Comparison of ENCODE assay signal across 21 cellular contexts in the genomic region with DNA sequence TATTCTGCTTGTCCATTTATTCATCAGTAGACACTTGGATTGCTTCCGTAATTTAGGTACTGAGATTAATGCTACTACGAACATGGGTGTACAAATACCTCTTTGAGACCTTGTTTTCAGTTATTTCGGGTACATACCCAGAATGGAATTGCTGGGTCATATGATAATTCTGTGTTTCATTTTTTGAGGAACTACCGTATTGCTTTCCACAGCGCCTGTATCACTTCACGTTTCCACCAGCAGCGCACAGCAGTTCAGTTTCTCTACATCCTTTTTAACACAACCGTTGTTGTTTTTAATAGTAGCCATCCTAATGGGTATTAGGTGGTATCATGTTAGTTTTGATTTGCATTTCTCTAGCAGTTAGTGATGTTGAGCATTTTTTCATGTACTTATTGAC. TPM values are rescaled to one million over a fixed set of nuclear protein-coding genes. Genes with fewer than 3 reads are reported as not detected.
DNase-seq lines count a peak whose midpoint lies in the region; ATAC-seq and TF ChIP-seq lines count a peak whose summit lies in the region.
"Had no signal": no experiment of that assay in that cellular context is flagged by ENCODE, and none has a peak within 500 bp of the region (broad histone marks: within the 10 kb centered on the region; RNA-seq: fewer than 3 reads in every experiment).

No MANE protein-coding gene starts in this region.

- intact Hi-C loops in left ventricle myocardium inferior (cut with micrococcal nuclease): no loop called here

- peaks cover 25% of the 10 kb centered on the region for H3K4me1 Mint-ChIP-seq in activated T-helper 17 cell treated with anti-CD3 and anti-CD28 coated beads, Interleukin-2, amount 50 U/mL, for 72 hours
- H3K4me1 Mint-ChIP-seq: brain had no signal

- no peaks in the 10 kb centered on the region for H3K27me3 Mint-ChIP-seq in activated T-helper 17 cell treated with anti-CD3 and anti-CD28 coated beads, Interleukin-2, amount 50 U/mL, for 72 hours
- H3K27me3 Mint-ChIP-seq: brain; naive thymus-derived CD8-positive, alpha-beta T cell had no signal

- H3K27ac Mint-ChIP-seq in activated T-helper 17 cell treated with anti-CD3 and anti-CD28 coated beads, Interleukin-2, amount 50 U/mL, for 72 hours: peak overlapping the region; percentile 26
- H3K27ac Mint-ChIP-seq: brain had no signal

- H3K36me3 Mint-ChIP-seq in activated T-helper 17 cell treated with anti-CD3 and anti-CD28 coated beads, Interleukin-2, amount 50 U/mL, for 72 hours (ENCODE audit: low read depth): peaks cover 91% of the 10 kb centered on the region

- peaks cover 14% of the 10 kb centered on the region for H3K4me1 ChIP-seq in left ventricle myocardium inferior
- H3K4me1 ChIP-seq: BLaER1, right lobe of liver had no signal

- no peak overlapping the region for H3K27ac ChIP-seq in left ventricle myocardium inferior (replicated peaks)
- H3K27ac ChIP-seq: BLaER1, esophagus squamous epithelium, HL-60, pancreas, right lobe of liver, suprapubic skin had no signal

- H3K4me3 Mint-ChIP-seq in activated T-helper 17 cell treated with anti-CD3 and anti-CD28 coated beads, Interleukin-2, amount 50 U/mL, for 72 hours: peak overlapping the region; percentile 10
- H3K4me3 Mint-ChIP-seq: brain had no signal

- peak; percentile 60 for ATAC-seq in GM21737 (IDR thresholded peaks at IDR 0.05; ENCODE audit: unreplicated experiment)
- ATAC-seq in activated T-helper 17 cell treated with anti-CD3 and anti-CD28 coated beads, Interleukin-2, amount 50 U/mL, for 72 hours (replicated peaks): no peak
- no peak for ATAC-seq in GM21576 (IDR thresholded peaks at IDR 0.05; ENCODE audit: unreplicated experiment)
- ATAC-seq: naive thymus-derived CD8-positive, alpha-beta T cell; pancreas had no signal

- H3K4me3 ChIP-seq in left ventricle myocardium inferior: no peak overlapping the region
- H3K4me3 ChIP-seq: BLaER1, esophagus squamous epithelium, pancreas, right lobe of liver, suprapubic skin had no signal

- DNase-seq in CD1c-positive myeloid dendritic cell (ENCODE audit: extremely low spot score) (peak; percentile 74), NOMO-1 treated with DMSO at 0.1 percent for 48 hours (lab: John Stamatoyannopoulos, UW; ENCODE audit: unreplicated experiment) (peak; percentile 62), left ventricle myocardium inferior (no peak)
- no peak for DNase-seq in stimulated activated naive CD4-positive, alpha-beta T cell (lab: John Stamatoyannopoulos, UW)
- no peak for DNase-seq in stimulated activated CD4-positive, alpha-beta T cell treated with anti-CD3 and anti-CD28 coated beads, Interleukin-2, amount 100 ng/mL, for 48 hours
- DNase-seq: activated CD4-positive, alpha-beta T cell treated with anti-CD3 and anti-CD28 coated beads for 48 hours; esophagus squamous epithelium; kidney glomerular epithelial cell; MM.1S; naive thymus-derived CD8-positive, alpha-beta T cell; NCI-H2081; NCI-H446; pancreas; right lobe of liver had no signal

- H3K9me3 Mint-ChIP-seq in activated T-helper 17 cell treated with anti-CD3 and anti-CD28 coated beads, Interleukin-2, amount 50 U/mL, for 72 hours: no peaks in the 10 kb centered on the region

- no peak for TF ChIP-seq CTCF in left ventricle myocardium inferior (IDR thresholded peaks at IDR 0.05; ENCODE audit: borderline replicate concordance)

- no peaks in the 10 kb centered on the region for H3K27me3 ChIP-seq in left ventricle myocardium inferior (ENCODE audit: low read depth)
- H3K27me3 ChIP-seq: BLaER1, esophagus squamous epithelium, pancreas, right lobe of liver, suprapubic skin had no signal

- H3K9me3 ChIP-seq in left ventricle myocardium inferior (replicated peaks): peaks cover 4% of the 10 kb centered on the region
- H3K9me3 ChIP-seq: esophagus squamous epithelium, pancreas, right lobe of liver, suprapubic skin had no signal

- peaks cover 4% of the 10 kb centered on the region for H3K36me3 ChIP-seq in left ventricle myocardium inferior
- H3K36me3 ChIP-seq: pancreas, right lobe of liver had no signal

RNA-seq across cellular contexts. Expression of gene PAK2, which starts 9.5 kb away (rescaled TPM):
- total RNA-seq in activated T-helper 17 cell treated with anti-CD3 and anti-CD28 coated beads, Interleukin-2, amount 50 U/mL, for 72 hours: 100 to 1,000 TPM in 1 of 2 donors, 10 to 100 TPM in 1; 94.8 to 108 TPM
- total RNA-seq in left ventricle myocardium inferior: 45.7 TPM

RNA-seq across cellular contexts. Expression of gene PIGX, which starts 36.9 kb away (rescaled TPM):
- 10 to 100 TPM; 38.6 to 52.8 TPM for total RNA-seq in activated T-helper 17 cell treated with anti-CD3 and anti-CD28 coated beads, Interleukin-2, amount 50 U/mL, for 72 hours
- total RNA-seq in left ventricle myocardium inferior: 15.6 TPM

RNA-seq across cellular contexts. Expression of gene CEP19, which starts 37.1 kb away (rescaled TPM):
- total RNA-seq in activated T-helper 17 cell treated with anti-CD3 and anti-CD28 coated beads, Interleukin-2, amount 50 U/mL, for 72 hours: 1 to 10 TPM; 3.7 to 4.5 TPM
- 1.5 TPM for total RNA-seq in left ventricle myocardium inferior

Comparison
In these comparisons a context has a peak if more than half of its experiments do, and no peak if none do; other contexts are left out.
1. DNase-seq: peak in CD1c-positive myeloid dendritic cell (single experiment) and NOMO-1 treated with DMSO at 0.1 percent for 48 hours (single experiment); none in stimulated activated naive CD4-positive, alpha-beta T cell (0 of 6), stimulated activated CD4-positive, alpha-beta T cell treated with anti-CD3 and anti-CD28 coated beads, Interleukin-2, amount 100 ng/mL, for 48 hours (0 of 2) and left ventricle myocardium inferior (single experiment).